11 cellular contexts compared by ENCODE assay signal in the genomic region with DNA sequence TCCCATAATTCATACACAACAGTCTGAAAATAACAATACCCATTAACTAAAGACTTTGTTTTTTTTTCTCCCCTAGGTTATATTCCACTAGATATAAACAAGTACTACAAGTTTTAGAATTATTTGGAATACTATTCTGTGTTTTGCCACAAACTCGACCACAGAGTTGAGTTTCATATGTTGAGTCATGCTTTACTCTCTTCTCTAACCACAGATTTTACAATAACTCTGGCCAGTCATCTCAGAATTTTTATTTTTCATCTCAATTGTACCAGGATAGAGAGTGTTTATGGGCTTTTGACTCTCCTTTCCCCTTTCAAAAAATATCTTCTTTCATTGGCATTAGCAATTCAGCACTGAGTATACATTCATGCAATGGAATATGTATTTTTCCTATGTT.
A peak's percentile ranks its signal among the peaks of the same experiment; 100 is the strongest.
DNase-seq lines count a peak whose midpoint lies in the region; ATAC-seq and TF ChIP-seq lines count a peak whose summit lies in the region.
"Had no signal": no experiment of that assay in that cellular context is flagged by ENCODE, and none has a peak within 500 bp of the region (broad histone marks: within the 10 kb centered on the region; RNA-seq: fewer than 3 reads in every experiment).

No MANE protein-coding gene starts in this region.

- in situ Hi-C loops in astrocyte of the cerebellum (cut with HindIII; ENCODE audit: low sequenced_read_pairs), result no loop called here

- no peak overlapping the region for H3K4me3 ChIP-seq in astrocyte of the cerebellum (ENCODE audit: low read depth, low read length)
- H3K4me3 ChIP-seq in neural progenitor cell, result no peak overlapping the region

- peaks cover 2% of the 10 kb centered on the region for H3K27me3 Mint-ChIP-seq in neural progenitor cell (ENCODE audit: insufficient read depth, low read depth)

- H3K4me1 ChIP-seq in neural progenitor cell, result no peaks in the 10 kb centered on the region

- no peaks in the 10 kb centered on the region for H3K9me3 Mint-ChIP-seq in neural progenitor cell
- H3K9me3 Mint-ChIP-seq: stimulated activated naive CD8-positive, alpha-beta T cell treated with anti-CD3 and anti-CD28 coated beads, Interleukin-15, Interleukin-2, amounts not matched to agents 100 ng/mL and 50 ng/mL, for 24 hours had no signal

- H4K20me1 ChIP-seq in neural progenitor cell (ENCODE audit: low read depth), result no peaks in the 10 kb centered on the region

- no peaks in the 10 kb centered on the region for H3K79me2 ChIP-seq in neural progenitor cell (ENCODE audit: low read depth)

- ATAC-seq in GM19455 (IDR thresholded peaks at IDR 0.05; ENCODE audit: unreplicated experiment) (peak; percentile 78), HG03108 (IDR thresholded peaks at IDR 0.05; ENCODE audit: unreplicated experiment) (peak; percentile 58)

- TF ChIP-seq CTCF in astrocyte of the cerebellum (IDR thresholded peaks at IDR 0.05; ENCODE audit: low read depth, low read length, missing control alignments), result no peak
- no peak for TF ChIP-seq CTCF in neural progenitor cell (IDR thresholded peaks at IDR 0.05)

- no peaks in the 10 kb centered on the region for H3K27me3 ChIP-seq in neural progenitor cell
- H3K27me3 ChIP-seq: neutrophil had no signal

- no peaks in the 10 kb centered on the region for H3K36me3 ChIP-seq in neural progenitor cell
- H3K36me3 ChIP-seq: neutrophil had no signal

- no peak overlapping the region for H3K27ac Mint-ChIP-seq in neural progenitor cell
- H3K27ac Mint-ChIP-seq: CD4-positive, CD25-positive, alpha-beta regulatory T cell; stimulated activated naive CD8-positive, alpha-beta T cell treated with anti-CD3 and anti-CD28 coated beads, Interleukin-15, Interleukin-2, amounts not matched to agents 100 ng/mL and 50 ng/mL, for 24 hours had no signal

- no peaks in the 10 kb centered on the region for H3F3A ChIP-seq in neural progenitor cell (ENCODE audit: low read depth)

- no peak overlapping the region for H3K4me3 Mint-ChIP-seq in neural progenitor cell
- H3K4me3 Mint-ChIP-seq: CD4-positive, CD25-positive, alpha-beta regulatory T cell; stimulated activated naive CD8-positive, alpha-beta T cell treated with anti-CD3 and anti-CD28 coated beads, Interleukin-15, Interleukin-2, amounts not matched to agents 100 ng/mL and 50 ng/mL, for 24 hours had no signal

- H2AFZ ChIP-seq in neural progenitor cell (replicated peaks), result no peak overlapping the region

- H3K4me2 ChIP-seq in neural progenitor cell, result no peak overlapping the region

- H3K9ac ChIP-seq in neural progenitor cell, result no peak overlapping the region

- DNase-seq in AG08396 (ENCODE audit: low spot score) (peak; percentile 21), astrocyte of the cerebellum (ENCODE audit: low read depth) (peak; percentile 79), NCI-H146 treated with DMSO at 0.1 percent for 48 hours (lab: John Stamatoyannopoulos, UW; ENCODE audit: unreplicated experiment) (no peak), inferior parietal cortex (ENCODE audit: extremely low spot score) (no peak), neural progenitor cell (ENCODE audit: low spot score) (no peak), NCI-H1694 treated with DMSO at 0.1 percent for 48 hours (lab: John Stamatoyannopoulos, UW) (no peak)
- DNase-seq: CD4-positive, CD25-positive, alpha-beta regulatory T cell had no signal

- H3K36me3 Mint-ChIP-seq in neural progenitor cell, result no peaks in the 10 kb centered on the region
- H3K36me3 Mint-ChIP-seq: CD4-positive, CD25-positive, alpha-beta regulatory T cell had no signal

- no peaks in the 10 kb centered on the region for H3K4me1 Mint-ChIP-seq in neural progenitor cell
- H3K4me1 Mint-ChIP-seq: CD4-positive, CD25-positive, alpha-beta regulatory T cell had no signal

- H3K9me3 ChIP-seq in neural progenitor cell (ENCODE audit: low read depth), result no peaks in the 10 kb centered on the region
- H3K9me3 ChIP-seq: neutrophil had no signal

- H3K27ac ChIP-seq in neural progenitor cell, result no peak overlapping the region
- H3K27ac ChIP-seq: neutrophil had no signal

Comparison
In these comparisons a context has a peak if more than half of its experiments do, and no peak if none do; other contexts are left out.
1. DNase-seq: peak in AG08396 (single experiment) and astrocyte of the cerebellum (single experiment); none in NCI-H146 treated with DMSO at 0.1 percent for 48 hours (single experiment), inferior parietal cortex (single experiment), neural progenitor cell (single experiment) and NCI-H1694 treated with DMSO at 0.1 percent for 48 hours (single experiment).